In the genomic region with DNA sequence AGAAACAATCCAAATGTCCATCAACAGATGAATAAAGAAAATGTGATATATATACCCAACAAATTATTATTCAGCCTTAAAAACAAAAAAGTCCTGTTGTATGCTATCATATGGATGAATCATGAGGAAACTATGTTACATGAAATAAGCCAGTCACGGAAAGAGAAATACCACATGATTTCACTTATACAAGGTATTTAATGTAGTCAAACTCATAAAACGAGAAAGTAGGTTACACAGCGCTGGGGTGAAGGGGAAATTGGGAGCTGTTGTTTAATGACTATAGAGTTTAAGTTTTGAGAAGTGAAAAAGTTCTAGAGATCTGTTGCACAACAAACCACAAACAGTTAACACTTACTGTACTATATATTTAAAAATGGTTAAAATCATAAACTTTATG, we compare ENCODE assay signal across 18 cellular contexts. TPM values are rescaled to one million over a fixed set of nuclear protein-coding genes. Genes with fewer than 3 reads are reported as not detected.
DNase-seq lines count a peak whose midpoint lies in the region; ATAC-seq, FAIRE-seq and TF ChIP-seq lines count a peak whose summit lies in the region.
"Had no signal": no experiment of that assay in that cellular context is flagged by ENCODE, and none has a peak within 500 bp of the region (broad histone marks: within the 10 kb centered on the region; RNA-seq: fewer than 3 reads in every experiment).

No MANE protein-coding gene starts in this region.

- peak; percentile 48 for ATAC-seq in naive thymus-derived CD4-positive, alpha-beta T cell
- ATAC-seq: heart left ventricle, Right ventricle myocardium inferior had no signal

- FAIRE-seq in RCC 7860 (lab: Jason Lieb, UNC): no peak

- no peak overlapping the region for H3K27ac Mint-ChIP-seq in naive thymus-derived CD4-positive, alpha-beta T cell
- H3K27ac Mint-ChIP-seq: activated T-helper 1 cell treated with anti-CD3 and anti-CD28 coated beads, Interleukin-12 subunit alpha, Interleukin-12 subunit beta, Interleukin-2, Interleukin-4 antibody, amounts not matched to agents 30 ng/mL and 10 ng/mL and 1 ng/mL, durations not matched to agents 14 hours and 24 hours and 36 hours; B cell had no signal

- POLR2A ChIA-PET in naive thymus-derived CD4-positive, alpha-beta T cell (lab: Charles Lee): no interaction called here

- no peak overlapping the region for H2AFZ ChIP-seq in OCI-LY3 (ENCODE audit: low read depth, low read length)

- H3K27ac ChIP-seq in OCI-LY3 (ENCODE audit: low read length) (peak overlapping the region; percentile 32), prostate gland (no peak overlapping the region)
- H3K27ac ChIP-seq in naive thymus-derived CD4-positive, alpha-beta T cell (ENCODE audit: low read depth, low read length): no peak overlapping the region
- H3K27ac ChIP-seq: ascending aorta, testis had no signal

- H3K27me3 ChIP-seq in OCI-LY3 (ENCODE audit: low read depth, low read length) (no peaks in the 10 kb centered on the region), prostate gland (replicated peaks; ENCODE audit: insufficient read depth) (no peaks in the 10 kb centered on the region)
- no peaks in the 10 kb centered on the region for H3K27me3 ChIP-seq in naive thymus-derived CD4-positive, alpha-beta T cell (ENCODE audit: control insufficient read depth in 2 of 2, insufficient read depth in 2 of 2, low read length in 2 of 2)
- H3K27me3 ChIP-seq: ascending aorta, heart left ventricle, testis had no signal

- intact Hi-C loops in naive thymus-derived CD4-positive, alpha-beta T cell (cut with micrococcal nuclease): no loop called here
- intact Hi-C loops in prostate gland (cut with DNase I): no loop called here

- DNase-seq in HFF-Myc (ENCODE audit: extremely low read depth, low read depth) (peak; percentile 12), dedifferentiated amniotic fluid mesenchymal stem cell (ENCODE audit: extremely low spot score) (peak; percentile 24), prostate gland (ENCODE audit: low spot score) (no peak), glomerular visceral epithelial cell (ENCODE audit: extremely low spot score) (no peak), RCC 7860 (ENCODE audit: low spot score) (no peak), HK-2 (ENCODE audit: unreplicated experiment) (no peak)
- DNase-seq in naive thymus-derived CD4-positive, alpha-beta T cell: no peak
- DNase-seq: effector memory CD4-positive, alpha-beta T cell; heart left ventricle; kidney glomerular epithelial cell; NCI-H187; NCI-H526; testis had no signal

- H3K4me1 ChIP-seq in OCI-LY3 (ENCODE audit: low read length) (peaks cover 15% of the 10 kb centered on the region), prostate gland (replicated peaks) (no peaks in the 10 kb centered on the region)
- H3K4me1 ChIP-seq in naive thymus-derived CD4-positive, alpha-beta T cell (ENCODE audit: control insufficient read depth in 2 of 2, insufficient read depth in 2 of 2, low read length in 2 of 2): no peaks in the 10 kb centered on the region
- H3K4me1 ChIP-seq: ascending aorta, testis had no signal

- no peak overlapping the region for H3K4me3 Mint-ChIP-seq in naive thymus-derived CD4-positive, alpha-beta T cell
- H3K4me3 Mint-ChIP-seq: activated T-helper 1 cell treated with anti-CD3 and anti-CD28 coated beads, Interleukin-12 subunit alpha, Interleukin-12 subunit beta, Interleukin-2, Interleukin-4 antibody, amounts not matched to agents 30 ng/mL and 10 ng/mL and 1 ng/mL, durations not matched to agents 14 hours and 24 hours and 36 hours; B cell had no signal

- no peaks in the 10 kb centered on the region for H3K27me3 Mint-ChIP-seq in naive thymus-derived CD4-positive, alpha-beta T cell
- H3K27me3 Mint-ChIP-seq: B cell had no signal

- no peaks in the 10 kb centered on the region for H3K9me3 ChIP-seq in OCI-LY3 (ENCODE audit: insufficient read depth, low read length)
- no peaks in the 10 kb centered on the region for H3K9me3 ChIP-seq in naive thymus-derived CD4-positive, alpha-beta T cell (ENCODE audit: control insufficient read depth in 2 of 3, low read length in 3 of 3)
- no peaks in the 10 kb centered on the region for H3K9me3 ChIP-seq in prostate gland
- H3K9me3 ChIP-seq: testis had no signal

- H3K9ac ChIP-seq in OCI-LY3 (ENCODE audit: low read length): no peak overlapping the region

- peak overlapping the region; percentile 34 for H3K4me2 ChIP-seq in OCI-LY3 (ENCODE audit: low read length)

- H3K36me3 ChIP-seq in OCI-LY3 (replicated peaks; ENCODE audit: low read depth, low read length) (no peaks in the 10 kb centered on the region), prostate gland (no peaks in the 10 kb centered on the region)
- H3K36me3 ChIP-seq in naive thymus-derived CD4-positive, alpha-beta T cell (ENCODE audit: control insufficient read depth in 2 of 3, insufficient read depth in 3 of 3, low read length in 3 of 3): peaks cover 0 to 10% (median 0%) of the 10 kb centered on the region in 3 experiments

- peaks cover 20 to 67% (median 64%) of the 10 kb centered on the region in 5 donors for H3K36me3 Mint-ChIP-seq in naive thymus-derived CD4-positive, alpha-beta T cell

- peaks cover 0 to 13% (median 4%) of the 10 kb centered on the region in 11 donors for H3K9me3 Mint-ChIP-seq in naive thymus-derived CD4-positive, alpha-beta T cell

- CTCF ChIA-PET in naive thymus-derived CD4-positive, alpha-beta T cell (lab: Charles Lee): no interaction called here

- H3K79me2 ChIP-seq in OCI-LY3 (ENCODE audit: low read length): no peaks in the 10 kb centered on the region

- H3K4me3 ChIP-seq in HFF-Myc (replicated peaks; ENCODE audit: low read depth, low read length): no peak overlapping the region
- no peak overlapping the region for H3K4me3 ChIP-seq in OCI-LY3 (ENCODE audit: low read length)
- H3K4me3 ChIP-seq in naive thymus-derived CD4-positive, alpha-beta T cell (ENCODE audit: low read length): no peak overlapping the region
- no peak overlapping the region for H3K4me3 ChIP-seq in prostate gland
- H3K4me3 ChIP-seq: ascending aorta, heart left ventricle, testis had no signal

- TF ChIP-seq CTCF in HFF-Myc (IDR thresholded peaks at IDR 0.05; ENCODE audit: low read depth, low read length, missing control alignments) (no peak), OCI-LY3 (IDR thresholded peaks at IDR 0.05; ENCODE audit: low read depth, low read length) (no peak), prostate gland (IDR thresholded peaks at IDR 0.05) (no peak)

- no peaks in the 10 kb centered on the region for H4K20me1 ChIP-seq in OCI-LY3 (ENCODE audit: insufficient read depth, low read length)

- H3K4me1 Mint-ChIP-seq in naive thymus-derived CD4-positive, alpha-beta T cell: peaks cover 0 to 2% (median 0%) of the 10 kb centered on the region in 7 donors
- H3K4me1 Mint-ChIP-seq: B cell had no signal

- WGBS in prostate gland: 97% methylated on average over 3 of the region's 3 CpGs

- TF ChIP-seq POLR2A in prostate gland (IDR thresholded peaks at IDR 0.05): no peak

RNA-seq across cellular contexts. Expression of gene SLC25A24, which starts 58.5 kb away (rescaled TPM):
- 10 to 100 TPM in 3 of 5 experiments, 1 to 10 TPM in 2; 7.1 to 27.2 (median 10.2) TPM for total RNA-seq in naive thymus-derived CD4-positive, alpha-beta T cell
- polyA plus RNA-seq in naive thymus-derived CD4-positive, alpha-beta T cell: 10 to 100 TPM in 1 of 2 donors, 1 to 10 TPM in 1; 7.5 to 11.0 TPM
- 10 to 100 TPM; 14.9 to 17.6 TPM for total RNA-seq in prostate gland

Comparison
In these comparisons a context has a peak if more than half of its experiments do, and no peak if none do; other contexts are left out.
1. DNase-seq: peak in HFF-Myc (single experiment) and dedifferentiated amniotic fluid mesenchymal stem cell (single experiment); none in naive thymus-derived CD4-positive, alpha-beta T cell (0 of 9), prostate gland (single experiment), glomerular visceral epithelial cell (single experiment), RCC 7860 (single experiment) and HK-2 (single experiment).